8 cellular contexts compared by ENCODE assay signal in the genomic region with DNA sequence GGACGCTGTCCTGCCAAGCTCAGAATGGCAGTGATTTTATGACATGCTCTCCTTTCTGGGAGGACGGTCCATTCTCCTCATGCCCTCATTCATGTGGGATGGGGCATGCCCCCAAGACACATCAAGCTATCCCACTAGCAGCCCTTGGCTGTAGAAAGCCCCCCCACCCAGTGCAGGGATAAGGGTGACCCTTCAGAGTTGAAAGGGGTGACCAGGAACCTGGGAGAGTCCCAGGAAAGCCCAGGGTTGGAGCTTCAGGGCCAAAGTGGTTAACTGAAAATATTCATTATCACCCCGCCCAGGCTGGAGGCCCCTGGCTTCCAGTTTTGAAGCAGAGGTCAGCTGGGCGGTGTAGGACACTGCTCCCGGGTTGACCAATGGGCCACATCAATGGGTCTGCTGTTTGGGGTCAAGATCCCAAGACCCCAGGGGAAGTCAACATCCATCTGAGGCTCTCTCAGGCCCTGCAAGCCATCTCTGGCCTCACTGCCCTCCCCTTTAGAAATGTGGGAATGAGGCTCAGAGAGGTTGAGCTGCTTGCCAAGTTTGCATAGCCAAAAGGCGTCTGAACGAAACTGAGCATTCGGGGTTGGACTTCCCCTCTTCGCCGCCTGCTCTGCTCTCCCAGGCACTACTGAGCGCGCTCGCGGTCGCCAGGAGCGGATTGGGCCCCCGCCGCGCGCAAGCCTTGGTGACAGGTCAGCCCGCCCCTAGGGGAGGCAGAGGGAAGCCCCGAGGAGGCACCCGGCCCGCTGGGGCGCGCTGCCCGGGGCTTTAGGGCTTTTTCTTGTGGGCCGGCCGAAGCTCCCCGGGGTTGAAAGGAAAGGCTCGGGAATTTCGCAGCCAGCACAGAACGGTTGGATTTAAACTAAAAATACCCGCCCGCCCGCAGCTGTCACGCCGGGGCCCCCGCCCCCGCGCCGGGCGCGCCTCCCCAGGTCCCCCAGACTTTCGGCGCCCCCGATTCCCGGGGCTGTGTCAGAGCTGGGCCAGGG. TPM values are rescaled to one million over a fixed set of nuclear protein-coding genes. Genes with fewer than 3 reads are reported as not detected.
DNase-seq lines count a peak whose midpoint lies in the region; ATAC-seq and TF ChIP-seq lines count a peak whose summit lies in the region.

No MANE protein-coding gene starts in this region.

- peak; percentile 55 for ATAC-seq in GM18873 (IDR thresholded peaks at IDR 0.05; ENCODE audit: low FRiP score, unreplicated experiment)
- peak; percentile 68 for ATAC-seq in HG03108 (IDR thresholded peaks at IDR 0.05; ENCODE audit: unreplicated experiment)
- ATAC-seq in stimulated activated naive CD8-positive, alpha-beta T cell treated with anti-CD3 and anti-CD28 coated beads, Interleukin-15, amount 100 ng/mL, for 72 hours, result peak; percentile 94

- peaks cover 0 to 55% (median 11%) of the 10 kb centered on the region in 4 donors for H3K27me3 ChIP-seq in esophagus muscularis mucosa

- peaks cover 63% of the 10 kb centered on the region for H3K27me3 Mint-ChIP-seq in nephron progenitor cell (ENCODE audit: low read depth, poor library complexity)
- no peaks in the 10 kb centered on the region for H3K27me3 Mint-ChIP-seq in stimulated activated naive CD8-positive, alpha-beta T cell treated with anti-CD3 and anti-CD28 coated beads, Interleukin-15, amount 100 ng/mL, for 72 hours

- no peak for TF ChIP-seq POLR2A in esophagus muscularis mucosa (IDR thresholded peaks at IDR 0.05; ENCODE audit: low read depth)

- H3K9me3 ChIP-seq in esophagus muscularis mucosa, result no peaks in the 10 kb centered on the region

- no peaks in the 10 kb centered on the region for H3K36me3 Mint-ChIP-seq in nephron progenitor cell (ENCODE audit: low read depth)

- intact Hi-C loops in esophagus muscularis mucosa (cut with DNase I), result no loop called here

- H3K27ac ChIP-seq in esophagus muscularis mucosa (replicated peaks in 1 of 4), result peak overlapping the region; percentile 80 to 89 (median 84)

- H3K36me3 ChIP-seq in esophagus muscularis mucosa, result no peaks in the 10 kb centered on the region

- H3K4me1 ChIP-seq in esophagus muscularis mucosa, result peaks cover 54 to 86% (median 79%) of the 10 kb centered on the region in 4 donors

- H3K4me1 Mint-ChIP-seq in nephron progenitor cell, result peaks cover 21% of the 10 kb centered on the region
- peaks cover 75% of the 10 kb centered on the region for H3K4me1 Mint-ChIP-seq in stimulated activated naive CD8-positive, alpha-beta T cell treated with anti-CD3 and anti-CD28 coated beads, Interleukin-15, amount 100 ng/mL, for 72 hours

- peak; percentile 22 for TF ChIP-seq CTCF in AG09319 (IDR thresholded peaks at IDR 0.05; ENCODE audit: low read depth, low read length)
- TF ChIP-seq CTCF in esophagus muscularis mucosa (IDR thresholded peaks at IDR 0.05), result peak in 1 of 3 experiments; percentile 36
- TF ChIP-seq CTCF in nephron progenitor cell (IDR thresholded peaks at IDR 0.05), result peak; percentile 28

- no peak overlapping the region for H3K27ac Mint-ChIP-seq in nephron progenitor cell
- peak overlapping the region; percentile 91 to 92 for H3K27ac Mint-ChIP-seq in stimulated activated naive CD8-positive, alpha-beta T cell treated with anti-CD3 and anti-CD28 coated beads, Interleukin-15, amount 100 ng/mL, for 72 hours

- H3K9me3 Mint-ChIP-seq in nephron progenitor cell, result no peaks in the 10 kb centered on the region
- no peaks in the 10 kb centered on the region for H3K9me3 Mint-ChIP-seq in stimulated activated naive CD8-positive, alpha-beta T cell treated with anti-CD3 and anti-CD28 coated beads, Interleukin-15, amount 100 ng/mL, for 72 hours

- WGBS in esophagus muscularis mucosa, result 16% methylated on average over 15 of the region's 48 CpGs

- TF ChIP-seq EP300 in esophagus muscularis mucosa (IDR thresholded peaks at IDR 0.05), result no peak

- H3K4me3 Mint-ChIP-seq in nephron progenitor cell, result peak overlapping the region; percentile 77
- H3K4me3 Mint-ChIP-seq in stimulated activated naive CD8-positive, alpha-beta T cell treated with anti-CD3 and anti-CD28 coated beads, Interleukin-15, amount 100 ng/mL, for 72 hours, result peak overlapping the region; percentile 88 to 89

- no peak for DNase-seq in AG09319 (ENCODE audit: extremely low read depth, low read depth)
- DNase-seq in NCI-H774 (lab: John Stamatoyannopoulos, UW), result peak; percentile 40
- DNase-seq in activated T-cell treated with anti-CD3 and anti-CD28 coated beads for 1 hour (ENCODE audit: low read depth), result peak; percentile 73
- DNase-seq in esophagus muscularis mucosa (ENCODE audit: extremely low spot score), result no peak
- peak; percentile 73 for DNase-seq in nephron progenitor cell
- peak; percentile 88 to 93 for DNase-seq in stimulated activated naive CD8-positive, alpha-beta T cell treated with anti-CD3 and anti-CD28 coated beads, Interleukin-15, amount 100 ng/mL, for 72 hours

- H3K4me3 ChIP-seq in esophagus muscularis mucosa, result peak overlapping the region; percentile 67 to 74 (median 70)

RNA-seq across cellular contexts. Expression of a gene that starts 0.6 kb away (rescaled TPM):
- total RNA-seq in esophagus muscularis mucosa, result 10 to 100 TPM; 14.4 to 18.7 (median 16.6) TPM

RNA-seq across cellular contexts. Expression of a gene that starts 19.0 kb away (rescaled TPM):
- total RNA-seq in esophagus muscularis mucosa, result 10 to 100 TPM; 34.3 to 51.5 (median 43.5) TPM

Comparison
In these comparisons a context has a peak if more than half of its experiments do, and no peak if none do; other contexts are left out.
1. DNase-seq: peak in NCI-H774 (single experiment), activated T-cell treated with anti-CD3 and anti-CD28 coated beads for 1 hour (single experiment), nephron progenitor cell (single experiment) and stimulated activated naive CD8-positive, alpha-beta T cell treated with anti-CD3 and anti-CD28 coated beads, Interleukin-15, amount 100 ng/mL, for 72 hours (2 of 2); none in AG09319 (single experiment) and esophagus muscularis mucosa (single experiment).
2. Peak in every context shown above with its lines, with median percentiles within 50 percentile points of each other: ATAC-seq.